ENCODE assay signal across 8 cellular contexts in the genomic region with DNA sequence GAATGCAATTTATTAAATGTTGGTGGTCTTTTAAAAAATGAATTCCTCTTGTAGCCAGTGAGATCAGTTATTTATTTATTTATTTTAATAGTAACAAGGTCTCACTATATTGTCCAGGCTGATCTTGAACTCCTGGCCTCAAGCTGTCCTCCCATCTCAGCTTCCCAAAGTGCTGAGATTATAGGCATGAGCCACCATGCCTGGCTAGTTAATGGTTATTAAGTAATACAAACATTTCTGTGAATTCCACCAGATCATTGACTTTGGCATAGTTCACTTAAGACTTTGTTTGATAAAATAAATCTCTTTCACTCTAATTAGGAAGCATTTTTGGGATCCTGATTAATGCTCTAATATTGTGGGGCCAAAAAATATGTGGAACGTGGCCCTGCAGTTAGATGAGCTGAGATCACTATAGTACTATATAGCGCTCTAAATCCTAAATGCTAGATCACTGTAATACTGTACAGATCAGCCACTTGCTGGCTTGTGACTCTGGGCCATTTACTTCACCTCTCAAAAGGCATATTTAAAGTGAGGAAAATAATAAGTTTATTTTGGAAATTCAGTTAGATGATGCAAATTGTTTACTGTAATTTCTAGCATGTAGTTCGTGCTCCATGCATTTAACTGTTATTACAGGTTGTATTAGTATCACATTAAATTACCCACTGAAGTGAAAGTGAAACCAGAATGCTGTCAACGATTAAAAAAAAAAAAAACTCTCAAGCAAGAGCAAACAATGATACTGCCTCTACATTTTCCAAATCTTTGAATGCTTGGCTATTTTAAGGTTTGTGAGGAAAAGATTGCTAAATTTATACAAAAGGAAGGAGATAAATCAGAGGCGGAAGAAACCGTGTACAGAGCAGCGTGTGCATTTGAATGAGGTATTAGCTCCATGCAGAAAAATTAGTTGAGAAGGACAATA. TPM values are rescaled to one million over a fixed set of nuclear protein-coding genes. Genes with fewer than 3 reads are reported as not detected.
DNase-seq lines count a peak whose midpoint lies in the region; ATAC-seq and TF ChIP-seq lines count a peak whose summit lies in the region.

No MANE protein-coding gene starts in this region.

- peak; percentile 40 to 62 for ATAC-seq in CD4-positive, CD25-positive, alpha-beta regulatory T cell (ENCODE audit: low read depth in 2 of 2)

- peaks cover 0 to 1% (median 0%) of the 10 kb centered on the region in 7 donors for H3K9me3 Mint-ChIP-seq in CD4-positive, CD25-positive, alpha-beta regulatory T cell

- peak overlapping the region; percentile 80 to 98 (median 92) for H3K27ac Mint-ChIP-seq in CD4-positive, CD25-positive, alpha-beta regulatory T cell

- peak in 2 of 3 donors; percentile 56 to 73 for DNase-seq in CD4-positive, CD25-positive, alpha-beta regulatory T cell
- DNase-seq in LNCaP clone FGC (ENCODE audit: low read depth): no peak
- DNase-seq in brain microvascular endothelial cell: no peak
- no peak for DNase-seq in NCI-H1436 treated with DMSO at 0.1 percent for 48 hours (lab: John Stamatoyannopoulos, UW)
- DNase-seq in NK-92 (lab: John Stamatoyannopoulos, UW; ENCODE audit: unreplicated experiment): no peak
- no peak for DNase-seq in ecto neural progenitor cell (ENCODE audit: low spot score)
- no peak for DNase-seq in T1000 (lab: John Stamatoyannopoulos, UW)

- no peak for TF ChIP-seq CTCF in LNCaP clone FGC (IDR thresholded peaks at IDR 0.05; ENCODE audit: control insufficient read depth, extremely low read depth, insufficient read depth)
- no peak for TF ChIP-seq CTCF in brain microvascular endothelial cell (IDR thresholded peaks at IDR 0.05; ENCODE audit: low read depth, low read length, missing control alignments)

- no peaks in the 10 kb centered on the region for H3K36me3 ChIP-seq in CD4-positive, CD25-positive, alpha-beta regulatory T cell (ENCODE audit: control insufficient read depth, insufficient read depth, low read length)
- H3K36me3 ChIP-seq in brain microvascular endothelial cell (replicated peaks) (no peaks in the 10 kb centered on the region), mucosa of stomach (ENCODE audit: control insufficient read depth, insufficient read depth, low read length) (no peaks in the 10 kb centered on the region)

- H3K9ac ChIP-seq in mucosa of stomach (ENCODE audit: low read length): peak overlapping the region; percentile 54

- H3K9me3 ChIP-seq in CD4-positive, CD25-positive, alpha-beta regulatory T cell (ENCODE audit: control insufficient read depth in 2 of 2, low read length in 2 of 2): no peaks in the 10 kb centered on the region
- H3K9me3 ChIP-seq in mucosa of stomach (ENCODE audit: control insufficient read depth, low read length): no peaks in the 10 kb centered on the region

- in situ Hi-C loops in brain microvascular endothelial cell (cut with HindIII; ENCODE audit: low pct_ligation_motif_present, low sequenced_read_pairs): no loop called here

- peak overlapping the region; percentile 78 to 99 (median 94) for H3K4me3 Mint-ChIP-seq in CD4-positive, CD25-positive, alpha-beta regulatory T cell

- H3K4me3 ChIP-seq in CD4-positive, CD25-positive, alpha-beta regulatory T cell (ENCODE audit: low read depth, low read length): peak overlapping the region; percentile 98
- H3K4me3 ChIP-seq in LNCaP clone FGC (ENCODE audit: low read depth, low read length): peak overlapping the region; percentile 49
- H3K4me3 ChIP-seq in brain microvascular endothelial cell (ENCODE audit: low read depth, low read length): peak overlapping the region; percentile 42
- H3K4me3 ChIP-seq in mucosa of stomach (ENCODE audit: low read length): peak overlapping the region; percentile 10

- peaks cover 5% of the 10 kb centered on the region for H3K27me3 Mint-ChIP-seq in CD4-positive, CD25-positive, alpha-beta regulatory T cell

- H3K27ac ChIP-seq in CD4-positive, CD25-positive, alpha-beta regulatory T cell (ENCODE audit: insufficient read depth, low read length, poor library complexity, severe bottlenecking): peak overlapping the region; percentile 71
- H3K27ac ChIP-seq in brain microvascular endothelial cell: peak overlapping the region; percentile 62

- peaks cover 4% of the 10 kb centered on the region for H3K36me3 Mint-ChIP-seq in CD4-positive, CD25-positive, alpha-beta regulatory T cell

- no peaks in the 10 kb centered on the region for H3K27me3 ChIP-seq in CD4-positive, CD25-positive, alpha-beta regulatory T cell (ENCODE audit: control insufficient read depth, insufficient read depth, low read length)
- H3K27me3 ChIP-seq in brain microvascular endothelial cell (replicated peaks): no peaks in the 10 kb centered on the region
- H3K27me3 ChIP-seq in mucosa of stomach (ENCODE audit: control insufficient read depth, insufficient read depth, low read length): no peaks in the 10 kb centered on the region

- peaks cover 14 to 25% (median 17%) of the 10 kb centered on the region in 4 donors for H3K4me1 Mint-ChIP-seq in CD4-positive, CD25-positive, alpha-beta regulatory T cell

- peaks cover 21% of the 10 kb centered on the region for H3K4me1 ChIP-seq in CD4-positive, CD25-positive, alpha-beta regulatory T cell (ENCODE audit: control insufficient read depth, insufficient read depth, low read length, poor library complexity, severe bottlenecking)
- H3K4me1 ChIP-seq in mucosa of stomach (ENCODE audit: control insufficient read depth, insufficient read depth, low read length): peaks cover 6% of the 10 kb centered on the region

RNA-seq across cellular contexts. Expression of gene FAS, which starts 15.9 kb away (rescaled TPM):
- total RNA-seq in CD4-positive, CD25-positive, alpha-beta regulatory T cell: 169 TPM
- 100 to 1,000 TPM in 3 of 4 donors, 10 to 100 TPM in 1; 84.3 to 141 (median 113) TPM for polyA plus RNA-seq in CD4-positive, CD25-positive, alpha-beta regulatory T cell

RNA-seq across cellular contexts. Expression of gene ACTA2, which starts 22.1 kb away (rescaled TPM):
- total RNA-seq in CD4-positive, CD25-positive, alpha-beta regulatory T cell: 26.2 TPM
- polyA plus RNA-seq in CD4-positive, CD25-positive, alpha-beta regulatory T cell: 10 to 100 TPM; 37.0 to 65.9 (median 55.9) TPM

Comparison
In these comparisons a context has a peak if more than half of its experiments do, and no peak if none do; other contexts are left out.
1. DNase-seq: peak in CD4-positive, CD25-positive, alpha-beta regulatory T cell (2 of 3); none in LNCaP clone FGC (single experiment), brain microvascular endothelial cell (single experiment), NCI-H1436 treated with DMSO at 0.1 percent for 48 hours (single experiment), NK-92 (single experiment), ecto neural progenitor cell (single experiment) and T1000 (single experiment).
2. H3K4me3 ChIP-seq: peak in every context shown above with its lines; median percentile 98 in CD4-positive, CD25-positive, alpha-beta regulatory T cell; 49 in LNCaP clone FGC; 42 in brain microvascular endothelial cell; 10 in mucosa of stomach.